8 cellular contexts compared by ENCODE assay signal in genomic region chr1:113391643-113392271, GRCh38. TPM values are rescaled to one million over a fixed set of nuclear protein-coding genes. Genes with fewer than 3 reads are reported as not detected.
DNase-seq lines count a peak whose midpoint lies in the region; ATAC-seq, FAIRE-seq and TF ChIP-seq lines count a peak whose summit lies in the region.

No MANE protein-coding gene starts in this region.

- H3K27ac ChIP-seq in A673 (ENCODE audit: low read depth, low read length, poor library complexity, severe bottlenecking) (no peak overlapping the region), endothelial cell of umbilical vein (ENCODE audit: insufficient read depth, low read depth, low read length) (no peak overlapping the region)

- peaks cover 17% of the 10 kb centered on the region for H3K79me2 ChIP-seq in endothelial cell of umbilical vein (ENCODE audit: control insufficient read depth, insufficient read depth, low read length)

- dilution Hi-C loops in endothelial cell of umbilical vein (cut with MboI; ENCODE audit: extremely low pct_ligation_motif_present, low sequenced_read_pairs): no loop called here

- no peaks in the 10 kb centered on the region for H4K20me1 ChIP-seq in endothelial cell of umbilical vein (replicated peaks; ENCODE audit: control insufficient read depth, extremely low read depth, insufficient read depth, low read length)

- ATAC-seq in GM21381 (IDR thresholded peaks at IDR 0.05; ENCODE audit: unreplicated experiment) (no peak), HG03520 (IDR thresholded peaks at IDR 0.05; ENCODE audit: unreplicated experiment) (no peak), GM21360 (IDR thresholded peaks at IDR 0.05; ENCODE audit: unreplicated experiment) (no peak)

- CTCF ChIA-PET in A673 (lab: Charles Lee) (interaction anchor here (1.2 kb wide), 1 partner anchor 61 kb away, joined by 6 read pairs; no protein-coding TSS in a partner anchor), endothelial cell of umbilical vein (lab: Charles Lee) (interaction anchor here (0.6 to 1.6 kb wide), 9 partner anchors 12 to 587 kb away, joined by 3 to 15 read pairs (median 3); partner anchors contain the start of gene OLFML3)

- intact Hi-C loops in A673 (cut with micrococcal nuclease; ENCODE audit: unreplicated experiment) (no loop called here), endothelial cell of umbilical vein (cut with micrococcal nuclease) (loop anchor here (1.0 to 5.0 kb wide), 7 partner anchors 62 to 1366 kb away; partner anchors contain the start of genes CSDE1, PHTF1 and RSBN1)

- peaks cover 56% of the 10 kb centered on the region for H3K27me3 ChIP-seq in A673 (replicated peaks; ENCODE audit: insufficient read depth, low read depth, low read length, poor library complexity)
- H3K27me3 ChIP-seq in endothelial cell of umbilical vein (ENCODE audit: control insufficient read depth in 2 of 2, insufficient read depth in 2 of 2, low read length in 2 of 2): no peaks in the 10 kb centered on the region

- in situ Hi-C loops in GM13977 (cut with MboI; ENCODE audit: low pct_unique_long_range_greater_than_20kb, low sequenced_read_pairs, unreplicated experiment): no loop called here

- H3K9me3 Mint-ChIP-seq in neural crest cell: no peaks in the 10 kb centered on the region

- H2AFZ ChIP-seq in endothelial cell of umbilical vein (ENCODE audit: low read depth, low read length): peak overlapping the region; percentile 76

- no peak overlapping the region for H3K27ac Mint-ChIP-seq in neural crest cell (ENCODE audit: unreplicated experiment)

- TF ChIP-seq POLR2A in endothelial cell of umbilical vein (IDR thresholded peaks at IDR 0.05; ENCODE audit: low read depth, low read length): no peak

- no peak for FAIRE-seq in endothelial cell of umbilical vein (lab: Jason Lieb, UNC)

- BruUV-seq in A673 (replicated peaks; lab: Mats Ljungman, UMichigan) (no TSS peak), endothelial cell of umbilical vein (replicated peaks; lab: Mats Ljungman, UMichigan) (TSS peak; percentile 20)

- H3K36me3 ChIP-seq in A673 (ENCODE audit: insufficient read depth, low read length, poor library complexity, severe bottlenecking) (no peaks in the 10 kb centered on the region), endothelial cell of umbilical vein (ENCODE audit: control insufficient read depth in 2 of 2, extremely low read depth in 1 of 2, insufficient read depth in 2 of 2, low read length in 2 of 2) (no peaks in the 10 kb centered on the region)

- H3K36me3 Mint-ChIP-seq in neural crest cell (ENCODE audit: low read depth): no peaks in the 10 kb centered on the region

- POLR2A ChIA-PET in A673 (lab: Charles Lee; ENCODE audit: low non-redundant PET): no interaction called here
- POLR2A ChIA-PET in endothelial cell of umbilical vein (lab: Charles Lee): no interaction called here

- DNase-seq in A673 (ENCODE audit: low spot score): no peak
- peak; percentile 9 for DNase-seq in GM13977 (ENCODE audit: low spot score)
- peak; percentile 58 for DNase-seq in SW480 (ENCODE audit: low spot score)
- peak; percentile 29 for DNase-seq in endothelial cell of umbilical vein (ENCODE audit: low read depth, low spot score)
- DNase-seq in neural crest cell (ENCODE audit: low read depth, low spot score): no peak

- H3K4me2 ChIP-seq in endothelial cell of umbilical vein (ENCODE audit: insufficient read depth, low read length): peak overlapping the region; percentile 66

- no peaks in the 10 kb centered on the region for H3K9me1 ChIP-seq in endothelial cell of umbilical vein (replicated peaks; ENCODE audit: control insufficient read depth, extremely low read depth, insufficient read depth, low read length)

- H3K27me3 Mint-ChIP-seq in neural crest cell (ENCODE audit: low read depth): peaks cover 5% of the 10 kb centered on the region

- no peaks in the 10 kb centered on the region for H3K9me3 ChIP-seq in A673 (ENCODE audit: low read depth, low read length, poor library complexity, severe bottlenecking)
- no peaks in the 10 kb centered on the region for H3K9me3 ChIP-seq in endothelial cell of umbilical vein (replicated peaks; ENCODE audit: control insufficient read depth, insufficient read depth, low read length)

- H3K4me3 ChIP-seq in A673 (ENCODE audit: low read depth, low read length, poor library complexity, severe bottlenecking): peak overlapping the region; percentile 88
- peak overlapping the region; percentile 72 to 89 (median 88) for H3K4me3 ChIP-seq in endothelial cell of umbilical vein (replicated peaks in 1 of 3; ENCODE audit: insufficient read depth in 1 of 3, low read depth in 1 of 3, low read length in 3 of 3)

- TF ChIP-seq CTCF in A673 (conservative IDR thresholded peaks at IDR 0.05; ENCODE audit: low read depth, low read length): no peak
- no peak for TF ChIP-seq CTCF in GM13977 (IDR thresholded peaks at IDR 0.05; ENCODE audit: extremely low read depth, insufficient read depth, missing control alignments)
- TF ChIP-seq CTCF in endothelial cell of umbilical vein (IDR thresholded peaks at IDR 0.05; ENCODE audit: extremely low read depth in 1 of 2, insufficient read depth in 1 of 2, low read depth in 1 of 2, low read length in 2 of 2): no peak
- TF ChIP-seq CTCF in neural crest cell (conservative IDR thresholded peaks at IDR 0.05): no peak

- peak overlapping the region; percentile 2 for H3K9ac ChIP-seq in endothelial cell of umbilical vein (replicated peaks; ENCODE audit: extremely low read depth, insufficient read depth, low read length)

- H3K4me1 Mint-ChIP-seq in neural crest cell: peaks cover 36% of the 10 kb centered on the region

- H3K4me3 Mint-ChIP-seq in neural crest cell: peak overlapping the region; percentile 95

- H3K4me1 ChIP-seq in A673 (ENCODE audit: insufficient read depth, low read length, poor library complexity, severe bottlenecking) (peaks cover 8% of the 10 kb centered on the region), endothelial cell of umbilical vein (ENCODE audit: control insufficient read depth, extremely low read depth, insufficient read depth, low read length) (peaks cover 14% of the 10 kb centered on the region)

TF ChIP-seq in endothelial cell of umbilical vein, 7 proteins besides CTCF, POLR2A, EP300 and RAD21:
- TF ChIP-seq JUN (IDR thresholded peaks at IDR 0.05; ENCODE audit: borderline replicate concordance, insufficient read depth, insufficient read length, low read depth) (no peak), GATA2 (IDR thresholded peaks at IDR 0.05; ENCODE audit: insufficient read depth, insufficient read length, low read depth, low read length) (no peak), POLR2AphosphoS5 (IDR thresholded peaks at IDR 0.05; ENCODE audit: insufficient read depth, low read depth, low read length) (no peak), MYC (IDR thresholded peaks at IDR 0.05; ENCODE audit: low read depth, low read length) (no peak), EZH2 (IDR thresholded peaks at IDR 0.05; ENCODE audit: borderline replicate concordance, low read depth, low read length, severe bottlenecking) (no peak), FOS (IDR thresholded peaks at IDR 0.05; ENCODE audit: borderline replicate concordance, insufficient read depth, low read length) (no peak)
- TF ChIP-seq, protein P1, sequence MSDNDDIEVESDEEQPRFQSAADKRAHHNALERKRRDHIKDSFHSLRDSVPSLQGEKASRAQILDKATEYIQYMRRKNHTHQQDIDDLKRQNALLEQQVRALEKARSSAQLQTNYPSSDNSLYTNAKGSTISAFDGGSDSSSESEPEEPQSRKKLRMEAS (IDR thresholded peaks at IDR 0.05; ENCODE audit: insufficient read depth, insufficient read length): no peak

RNA-seq across cellular contexts. Expression of gene MAGI3, which starts 1.4 kb away (rescaled TPM):
- total RNA-seq in A673 (2021) (5.1 and 5.6 TPM in 2 replicates), endothelial cell of umbilical vein (13.9 and 16.1 TPM in 2 replicates), neural crest cell (17.6 and 17.9 TPM in 2 replicates)
- 2.5 and 2.8 TPM in 2 replicates for polyA plus RNA-seq in endothelial cell of umbilical vein
- polyA plus RNA-seq in endothelial cell of umbilical vein (2011; cell fraction: cytosol; rRNA removed): 3.0 and 3.3 TPM in 2 replicates
- polyA plus RNA-seq in endothelial cell of umbilical vein (2011; cell fraction: nucleus; rRNA removed): 7.0 and 10.1 TPM in 2 replicates
- polyA plus RNA-seq in endothelial cell of umbilical vein (2012): 4.7 and 5.8 TPM in 2 replicates
- polyA minus RNA-seq in endothelial cell of umbilical vein: 11.1 and 16.6 TPM in 2 replicates
- 7.7 TPM for polyA minus RNA-seq in endothelial cell of umbilical vein (2011; cell fraction: cytosol; rRNA and poly(A)+ RNA removed)
- 41.5 and 50.3 TPM in 2 replicates for polyA minus RNA-seq in endothelial cell of umbilical vein (2011; cell fraction: nucleus; rRNA and poly(A)+ RNA removed)

Comparison
In these comparisons a context has a peak if more than half of its experiments do, and no peak if none do; other contexts are left out.
1. DNase-seq: peak in GM13977 (single experiment), SW480 (single experiment) and endothelial cell of umbilical vein (single experiment); none in A673 (single experiment) and neural crest cell (single experiment).